Comparison of ENCODE assay signal across 26 cellular contexts in genomic region chr1:170640581-170640980, GRCh38. TPM values are rescaled to one million over a fixed set of nuclear protein-coding genes. Genes with fewer than 3 reads are reported as not detected.
DNase-seq lines count a peak whose midpoint lies in the region; ATAC-seq and TF ChIP-seq lines count a peak whose summit lies in the region.
"Had no signal": no experiment of that assay in that cellular context is flagged by ENCODE, and none has a peak within 500 bp of the region (broad histone marks: within the 10 kb centered on the region; RNA-seq: fewer than 3 reads in every experiment).

No MANE protein-coding gene starts in this region.

- no peak for ATAC-seq in IMR-90 (ENCODE audit: low read depth)
- ATAC-seq: HepG2, Right ventricle myocardium inferior had no signal

- no peak overlapping the region for H3K23ac ChIP-seq in IMR-90 (ENCODE audit: low read depth, low read length)

- H3F3A ChIP-seq in OCI-LY1 (ENCODE audit: insufficient read depth, low read length) = no peaks in the 10 kb centered on the region

- DNase-seq in NCI-H2107 treated with DMSO at 0.1 percent for 48 hours (lab: John Stamatoyannopoulos, UW; ENCODE audit: unreplicated experiment) (peak; percentile 64), NCI-H2107 (lab: John Stamatoyannopoulos, UW) (no peak), IMR-90 (peak; percentile 28), pons (ENCODE audit: low spot score) (peak; percentile 7), NCI-H69 (lab: John Stamatoyannopoulos, UW) (no peak), GM19240 (ENCODE audit: insufficient read length, low spot score) (no peak)
- no peak for DNase-seq in activated T-helper 1 cell treated with anti-CD3 and anti-CD28 coated beads, Interleukin-12 subunit alpha, Interleukin-12 subunit beta, Interleukin-2, Interleukin-4 antibody, amounts not matched to agents 30 ng/mL and 10 ng/mL and 1 ng/mL, durations not matched to agents 14 hours and 24 hours and 36 hours (ENCODE audit: low spot score)
- DNase-seq: 8988T, DMS79 treated with DMSO at 0.1 percent for 48 hours, GM23248, H9, HFFc6, KG1, MV-4-11, NCI-H1417, NCI-H187, NCI-H2171, NCI-H345, NCI-H524 treated with DMSO at 0.1 percent for 48 hours had no signal

- no peak overlapping the region for H3K9ac ChIP-seq in IMR-90 (ENCODE audit: low read depth, low read length)
- no peak overlapping the region for H3K9ac ChIP-seq in OCI-LY1 (ENCODE audit: low read length)
- H3K9ac ChIP-seq: GM23248 had no signal

- H2BK20ac ChIP-seq in IMR-90 (ENCODE audit: low read depth, low read length) = no peak overlapping the region

- no peak overlapping the region for H2BK120ac ChIP-seq in IMR-90 (ENCODE audit: low read depth, low read length)

- POLR2A ChIA-PET in IMR-90 (lab: Charles Lee; ENCODE audit: unreplicated experiment) = no interaction called here

- no peak overlapping the region for H3K18ac ChIP-seq in IMR-90 (ENCODE audit: low read depth, low read length)

- H3K56ac ChIP-seq in IMR-90 (ENCODE audit: extremely low read depth, insufficient read depth, low read length) = no peak overlapping the region

- no peaks in the 10 kb centered on the region for H3K4me1 Mint-ChIP-seq in activated T-helper 1 cell treated with anti-CD3 and anti-CD28 coated beads, Interleukin-12 subunit alpha, Interleukin-12 subunit beta, Interleukin-2, Interleukin-4 antibody, amounts not matched to agents 30 ng/mL and 10 ng/mL and 1 ng/mL, durations not matched to agents 14 hours and 24 hours and 36 hours (ENCODE audit: low read depth)

- H3K27me3 ChIP-seq in IMR-90 (ENCODE audit: control insufficient read depth, insufficient read depth, low read length) (no peaks in the 10 kb centered on the region), OCI-LY1 (ENCODE audit: insufficient read depth, low read length) (no peaks in the 10 kb centered on the region)
- H3K27me3 ChIP-seq: SJSA1 had no signal

- H3K4ac ChIP-seq in IMR-90 (ENCODE audit: low read depth, low read length) = no peak overlapping the region

- H3K36me3 ChIP-seq in IMR-90 (ENCODE audit: control insufficient read depth, insufficient read depth, low read length) (no peaks in the 10 kb centered on the region), OCI-LY1 (ENCODE audit: insufficient read depth, low read length) (no peaks in the 10 kb centered on the region)
- H3K36me3 ChIP-seq: SJSA1 had no signal

- intact Hi-C loops in IMR-90 (cut with micrococcal nuclease) = no loop called here
- intact Hi-C loops in activated T-helper 1 cell treated with anti-CD3 and anti-CD28 coated beads, Interleukin-12 subunit alpha, Interleukin-12 subunit beta, Interleukin-2, Interleukin-4 antibody, amounts not matched to agents 30 ng/mL and 10 ng/mL and 1 ng/mL, durations not matched to agents 14 hours and 24 hours and 36 hours (cut with micrococcal nuclease) = no loop called here

- H3K79me2 ChIP-seq in OCI-LY1 (ENCODE audit: insufficient read depth, low read length) = no peaks in the 10 kb centered on the region

- no TSS peak for BruUV-seq in IMR-90 (replicated peaks; lab: Mats Ljungman, UMichigan)

- H3K4me1 ChIP-seq in IMR-90 (ENCODE audit: control insufficient read depth, insufficient read depth, low read length) = no peaks in the 10 kb centered on the region
- H3K4me1 ChIP-seq in OCI-LY1 (ENCODE audit: insufficient read depth, low read length, severe bottlenecking) = no peaks in the 10 kb centered on the region
- H3K4me1 ChIP-seq: SJSA1 had no signal

- H2AK5ac ChIP-seq in IMR-90 (ENCODE audit: low read depth, low read length) = no peak overlapping the region

- H3K9me3 ChIP-seq in IMR-90 (ENCODE audit: control insufficient read depth, insufficient read depth, low read length) (0 out of 2 replicates have a peak, but pooled peaks cover 2% of the 10 kb centered on the region), OCI-LY1 (ENCODE audit: low read length) (no peaks in the 10 kb centered on the region)
- H3K9me3 ChIP-seq: SJSA1 had no signal

- no peak for TF ChIP-seq POLR2A in IMR-90 (IDR thresholded peaks at IDR 0.05; ENCODE audit: low read depth, low read length)

- dilution Hi-C loops in IMR-90 (cut with HindIII; ENCODE audit: low sequenced_read_pairs, unreplicated experiment) = no loop called here

- no peak overlapping the region for H3K4me2 ChIP-seq in IMR-90 (ENCODE audit: low read depth, low read length)
- H3K4me2 ChIP-seq in OCI-LY1 (ENCODE audit: low read length) = no peak overlapping the region

- peaks cover under 1% of the 10 kb centered on the region for H3K27me3 Mint-ChIP-seq in activated T-helper 1 cell treated with anti-CD3 and anti-CD28 coated beads, Interleukin-12 subunit alpha, Interleukin-12 subunit beta, Interleukin-2, Interleukin-4 antibody, amounts not matched to agents 30 ng/mL and 10 ng/mL and 1 ng/mL, durations not matched to agents 14 hours and 24 hours and 36 hours (ENCODE audit: insufficient read depth)

- H2AK9ac ChIP-seq in IMR-90 (replicated peaks; ENCODE audit: low read depth, low read length, poor library complexity) = no peak overlapping the region

- no peak overlapping the region for H4K5ac ChIP-seq in IMR-90 (ENCODE audit: low read depth, low read length)

- H3K27ac Mint-ChIP-seq in activated T-helper 1 cell treated with anti-CD3 and anti-CD28 coated beads, Interleukin-12 subunit alpha, Interleukin-12 subunit beta, Interleukin-2, Interleukin-4 antibody, amounts not matched to agents 30 ng/mL and 10 ng/mL and 1 ng/mL, durations not matched to agents 14 hours and 24 hours and 36 hours = no peak overlapping the region
- H3K27ac Mint-ChIP-seq: H9; HFFc6; T-helper 1 cell treated with Interleukin-12 subunit alpha and Interleukin-12 subunit beta and Interleukin-4 antibody, amounts not matched to agents 30 μg/mL and 1 μg/mL, for 36 hours had no signal

- H3K14ac ChIP-seq in IMR-90 (replicated peaks; ENCODE audit: low read depth, low read length) = peak overlapping the region; percentile 50; the same call in 1 of the 2 replicates

- no peak for TF ChIP-seq CTCF in IMR-90 (conservative IDR thresholded peaks at IDR 0.05; ENCODE audit: low read depth, low read length)
- no peak for TF ChIP-seq CTCF in OCI-LY1 (IDR thresholded peaks at IDR 0.05; ENCODE audit: low read length)

- H4K20me1 ChIP-seq in IMR-90 (ENCODE audit: insufficient read depth, low read length) (no peaks in the 10 kb centered on the region), OCI-LY1 (ENCODE audit: insufficient read depth, low read length) (no peaks in the 10 kb centered on the region)

- TF ChIP-seq RAD21 in IMR-90 (IDR thresholded peaks at IDR 0.05; ENCODE audit: low read length) = no peak

- in situ Hi-C loops in IMR-90 (cut with MboI; ENCODE audit: low sequenced_read_pairs) = no loop called here

- CTCF ChIA-PET in IMR-90 (lab: Yijun Ruan, JAX) = no interaction called here

- H2AFZ ChIP-seq in IMR-90 (replicated peaks; ENCODE audit: low read length, poor library complexity) = no peak overlapping the region
- no peak overlapping the region for H2AFZ ChIP-seq in OCI-LY1 (ENCODE audit: low read length)
- H2AFZ ChIP-seq: GM23248 had no signal

- peaks cover 4% of the 10 kb centered on the region for H3K9me3 Mint-ChIP-seq in activated T-helper 1 cell treated with anti-CD3 and anti-CD28 coated beads, Interleukin-12 subunit alpha, Interleukin-12 subunit beta, Interleukin-2, Interleukin-4 antibody, amounts not matched to agents 30 ng/mL and 10 ng/mL and 1 ng/mL, durations not matched to agents 14 hours and 24 hours and 36 hours
- H3K9me3 Mint-ChIP-seq: H9 had no signal

- no peaks in the 10 kb centered on the region for H3K79me1 ChIP-seq in IMR-90 (ENCODE audit: low read depth in 1 of 2, low read length in 2 of 2)

- H2BK15ac ChIP-seq in IMR-90 (ENCODE audit: low read depth, low read length) = no peak overlapping the region

- H3K4me3 Mint-ChIP-seq in activated T-helper 1 cell treated with anti-CD3 and anti-CD28 coated beads, Interleukin-12 subunit alpha, Interleukin-12 subunit beta, Interleukin-2, Interleukin-4 antibody, amounts not matched to agents 30 ng/mL and 10 ng/mL and 1 ng/mL, durations not matched to agents 14 hours and 24 hours and 36 hours = no peak overlapping the region
- H3K4me3 Mint-ChIP-seq: H9; HFFc6; T-helper 1 cell treated with Interleukin-12 subunit alpha and Interleukin-12 subunit beta and Interleukin-4 antibody, amounts not matched to agents 30 μg/mL and 1 μg/mL, for 36 hours had no signal

- no peak overlapping the region for H4K91ac ChIP-seq in IMR-90 (ENCODE audit: insufficient read depth, low read depth, low read length)

- no peak overlapping the region for H3K27ac ChIP-seq in IMR-90 (ENCODE audit: insufficient read depth, low read length)
- peak overlapping the region; percentile 51 for H3K27ac ChIP-seq in OCI-LY1 (ENCODE audit: low read depth, low read length, poor library complexity, severe bottlenecking)
- H3K27ac ChIP-seq: GM23248, HL-60, SJSA1 had no signal

- no peak overlapping the region for H4K8ac ChIP-seq in IMR-90 (ENCODE audit: low read depth in 2 of 2, low read length in 2 of 2)

- H3K36me3 Mint-ChIP-seq in activated T-helper 1 cell treated with anti-CD3 and anti-CD28 coated beads, Interleukin-12 subunit alpha, Interleukin-12 subunit beta, Interleukin-2, Interleukin-4 antibody, amounts not matched to agents 30 ng/mL and 10 ng/mL and 1 ng/mL, durations not matched to agents 14 hours and 24 hours and 36 hours (ENCODE audit: low read depth) = no peaks in the 10 kb centered on the region

- H3K9me2 ChIP-seq in OCI-LY1 (ENCODE audit: low read depth, low read length) = no peaks in the 10 kb centered on the region

- H2BK5ac ChIP-seq in IMR-90 (ENCODE audit: low read depth, low read length, poor library complexity, severe bottlenecking) = no peak overlapping the region

- H3K4me3 ChIP-seq in IMR-90 (ENCODE audit: insufficient read depth, low read depth, low read length) (no peak overlapping the region), OCI-LY1 (ENCODE audit: low read depth, low read length, poor library complexity, severe bottlenecking) (no peak overlapping the region)
- H3K4me3 ChIP-seq: GM23248, SJSA1 had no signal

- no peaks in the 10 kb centered on the region for H3K9me1 ChIP-seq in IMR-90 (ENCODE audit: insufficient read depth, low read length)

TF ChIP-seq in IMR-90, 13 proteins besides CTCF, POLR2A, EP300 and RAD21:
- no peak for TF ChIP-seq FOS (IDR thresholded peaks at IDR 0.05; ENCODE audit: low read depth, low read length)
- no peak for TF ChIP-seq CEBPB (IDR thresholded peaks at IDR 0.05; ENCODE audit: low read depth, low read length)
- no peak for TF ChIP-seq RCOR1 (IDR thresholded peaks at IDR 0.05; ENCODE audit: insufficient replicate concordance, low read length)
- no peak for TF ChIP-seq SMC3 (IDR thresholded peaks at IDR 0.05; ENCODE audit: low read depth, low read length)

RNA-seq across cellular contexts. Expression of gene PRRX1, which starts 23.4 kb away (rescaled TPM):
- 65.4 and 82.8 TPM in 2 replicates for total RNA-seq in IMR-90 (2012; rRNA removed)
- 50.0 and 54.7 TPM in 2 replicates for polyA plus RNA-seq in IMR-90 (2012; rRNA removed)
- polyA plus RNA-seq in IMR-90 (2012; cell fraction: cytosol; rRNA removed) = 21.0 and 21.4 TPM in 2 replicates
- polyA plus RNA-seq in IMR-90 (2012; cell fraction: nucleus; rRNA removed; ENCODE audit: low replicate concordance) = 21.1 and 49.1 TPM in 2 replicates
- not detected in 2 replicates for total RNA-seq in activated T-helper 1 cell treated with anti-CD3 and anti-CD28 coated beads, Interleukin-12 subunit alpha, Interleukin-12 subunit beta, Interleukin-2, Interleukin-4 antibody, amounts not matched to agents 30 ng/mL and 10 ng/mL and 1 ng/mL, durations not matched to agents 14 hours and 24 hours and 36 hours
- total RNA-seq: H9, HepG2, HT-29 had no signal
- polyA plus RNA-seq: HepG2 had no signal

Comparison
In these comparisons a context has a peak if more than half of its experiments do, and no peak if none do; other contexts are left out.
1. DNase-seq: peak in NCI-H2107 treated with DMSO at 0.1 percent for 48 hours (single experiment), IMR-90 (single experiment) and pons (single experiment); none in NCI-H2107 (single experiment), NCI-H69 (single experiment), activated T-helper 1 cell treated with anti-CD3 and anti-CD28 coated beads, Interleukin-12 subunit alpha, Interleukin-12 subunit beta, Interleukin-2, Interleukin-4 antibody, amounts not matched to agents 30 ng/mL and 10 ng/mL and 1 ng/mL, durations not matched to agents 14 hours and 24 hours and 36 hours (single experiment) and GM19240 (single experiment).
2. RNA of gene PRRX1, which starts 23.4 kb away (total RNA-seq): 65.4 to 82.8 TPM in IMR-90; not detected in activated T-helper 1 cell treated with anti-CD3 and anti-CD28 coated beads, Interleukin-12 subunit alpha, Interleukin-12 subunit beta, Interleukin-2, Interleukin-4 antibody, amounts not matched to agents 30 ng/mL and 10 ng/mL and 1 ng/mL, durations not matched to agents 14 hours and 24 hours and 36 hours; every median in the first group is over 10 times any median in the second.